In the genomic region with DNA sequence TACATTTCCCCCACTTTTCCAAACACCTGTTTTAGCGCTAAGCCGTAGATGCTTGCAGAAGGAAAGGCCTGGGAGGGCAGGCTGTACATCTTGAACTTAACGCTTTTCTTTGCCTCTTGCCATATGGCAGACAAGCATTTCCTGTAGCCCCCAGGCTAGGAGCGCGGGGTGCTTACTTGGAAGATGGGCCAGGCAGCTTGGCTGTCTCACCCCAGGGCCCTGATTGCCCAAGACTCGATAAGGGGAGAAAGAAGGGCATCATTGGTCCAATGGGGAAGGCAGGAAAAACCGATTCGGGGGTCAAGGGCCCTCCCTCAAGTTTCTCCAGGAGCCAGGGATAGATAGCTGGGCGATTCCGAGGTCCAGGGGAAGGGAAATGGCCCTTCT, we compare ENCODE assay signal across 9 cellular contexts. TPM values are rescaled to one million over a fixed set of nuclear protein-coding genes. Genes with fewer than 3 reads are reported as not detected.
DNase-seq lines count a peak whose midpoint lies in the region; FAIRE-seq and TF ChIP-seq lines count a peak whose summit lies in the region.
"Had no signal": no experiment of that assay in that cellular context is flagged by ENCODE, and none has a peak within 500 bp of the region (broad histone marks: within the 10 kb centered on the region; RNA-seq: fewer than 3 reads in every experiment).

No MANE protein-coding gene starts in this region.

- H3K27ac Mint-ChIP-seq in CD4-positive, alpha-beta memory T cell, result peak overlapping the region in 4 of 7 donors; percentile 19 to 83 (median 48)
- peak overlapping the region; percentile 99 for H3K27ac Mint-ChIP-seq in HFFc6
- peak overlapping the region; percentile 80 for H3K27ac Mint-ChIP-seq in astrocyte (ENCODE audit: unreplicated experiment)
- H3K27ac Mint-ChIP-seq in neural progenitor cell, result no peak overlapping the region

- no peak for FAIRE-seq in astrocyte (lab: Jason Lieb, UNC)

- POLR2A ChIA-PET in CD4-positive, alpha-beta memory T cell (lab: Charles Lee; ENCODE audit: partially characterized antibody), result interaction anchor here (0.6 to 2.6 kb wide), 7 partner anchors 11 to 1311 kb away, joined by 3 to 6 read pairs (median 3); a partner anchor contains a TSS

- H3K4me1 ChIP-seq in CD4-positive, alpha-beta memory T cell (ENCODE audit: insufficient read depth, low read length), result peaks cover 37% of the 10 kb centered on the region
- H3K4me1 ChIP-seq in astrocyte (ENCODE audit: insufficient read depth, low read length) (peaks cover 5% of the 10 kb centered on the region), neural progenitor cell (no peaks in the 10 kb centered on the region)

- peaks cover 14 to 41% (median 21%) of the 10 kb centered on the region in 4 donors for H3K4me1 Mint-ChIP-seq in CD4-positive, alpha-beta memory T cell
- peaks cover 62% of the 10 kb centered on the region for H3K4me1 Mint-ChIP-seq in HFFc6 (ENCODE audit: low read depth)
- H3K4me1 Mint-ChIP-seq in astrocyte (ENCODE audit: low read depth, unreplicated experiment), result no peaks in the 10 kb centered on the region
- peaks cover 2% of the 10 kb centered on the region for H3K4me1 Mint-ChIP-seq in neural progenitor cell

- peaks cover 59 to 65% of the 10 kb centered on the region in 2 donors for H3K27me3 Mint-ChIP-seq in CD4-positive, alpha-beta memory T cell
- H3K27me3 Mint-ChIP-seq in HFFc6 (ENCODE audit: insufficient read depth), result peaks cover 26% of the 10 kb centered on the region
- peaks cover 70% of the 10 kb centered on the region for H3K27me3 Mint-ChIP-seq in astrocyte (ENCODE audit: low read depth, unreplicated experiment)
- H3K27me3 Mint-ChIP-seq in neural progenitor cell (ENCODE audit: insufficient read depth, low read depth), result peaks cover 80% of the 10 kb centered on the region

- H3F3A ChIP-seq in neural progenitor cell (ENCODE audit: low read depth), result no peaks in the 10 kb centered on the region

- no peak overlapping the region for H3K4me3 ChIP-seq in CD4-positive, alpha-beta memory T cell (ENCODE audit: low read length in 2 of 2)
- H3K4me3 ChIP-seq in astrocyte (ENCODE audit: insufficient read depth, low read depth, low read length), result no peak overlapping the region
- no peak overlapping the region for H3K4me3 ChIP-seq in neural progenitor cell

- H3K4me3 Mint-ChIP-seq in CD4-positive, alpha-beta memory T cell, result peak overlapping the region in 7 of 8 donors; percentile 20 to 85 (median 73)
- H3K4me3 Mint-ChIP-seq in HFFc6 (peak overlapping the region; percentile 96), astrocyte (ENCODE audit: unreplicated experiment) (no peak overlapping the region), neural progenitor cell (peak overlapping the region; percentile 48)

- H3K9me3 ChIP-seq in CD4-positive, alpha-beta memory T cell (ENCODE audit: control insufficient read depth in 1 of 2, low read length in 2 of 2), result no peaks in the 10 kb centered on the region
- H3K9me3 ChIP-seq in astrocyte (ENCODE audit: insufficient read depth, low read depth, low read length) (peaks cover 16% of the 10 kb centered on the region), neural progenitor cell (ENCODE audit: low read depth) (no peaks in the 10 kb centered on the region)

- H3K36me3 ChIP-seq in CD4-positive, alpha-beta memory T cell (ENCODE audit: insufficient read depth, low read length), result no peaks in the 10 kb centered on the region
- H3K36me3 ChIP-seq in astrocyte (ENCODE audit: insufficient read depth, low read length), result no peaks in the 10 kb centered on the region
- no peaks in the 10 kb centered on the region for H3K36me3 ChIP-seq in neural progenitor cell

- DNase-seq in CD4-positive, alpha-beta memory T cell, result peak in 1 of 5 donors; percentile 17
- peak; percentile 75 for DNase-seq in HFFc6
- no peak for DNase-seq in astrocyte (ENCODE audit: low read depth)
- no peak for DNase-seq in neural progenitor cell (ENCODE audit: low spot score)
- no peak for DNase-seq in iPS-NIHi7 (ENCODE audit: extremely low spot score)
- no peak for DNase-seq in dermis blood vessel endothelial cell
- DNase-seq in amniotic stem cell (lab: John Stamatoyannopoulos, UW), result no peak
- no peak for DNase-seq in stimulated activated CD4-positive, alpha-beta T cell treated with anti-CD3 and anti-CD28 coated beads, Interleukin-2, amount 100 ng/mL, for 24 hours
- DNase-seq: hippocampal formation had no signal

- H3K27ac ChIP-seq in CD4-positive, alpha-beta memory T cell (ENCODE audit: low read depth, low read length), result no peak overlapping the region
- H3K27ac ChIP-seq in astrocyte (ENCODE audit: low read depth, low read length), result no peak overlapping the region
- no peak overlapping the region for H3K27ac ChIP-seq in neural progenitor cell

- intact Hi-C loops in CD4-positive, alpha-beta memory T cell (cut with micrococcal nuclease), result no loop called here

- no peak overlapping the region for H2AFZ ChIP-seq in astrocyte (ENCODE audit: low read depth, low read length)
- H2AFZ ChIP-seq in neural progenitor cell (replicated peaks), result no peak overlapping the region

- H3K36me3 Mint-ChIP-seq in CD4-positive, alpha-beta memory T cell, result peaks cover 0 to 2% of the 10 kb centered on the region in 2 donors
- H3K36me3 Mint-ChIP-seq in HFFc6 (ENCODE audit: low read depth), result peaks cover 59% of the 10 kb centered on the region
- no peaks in the 10 kb centered on the region for H3K36me3 Mint-ChIP-seq in astrocyte (ENCODE audit: low read depth, unreplicated experiment)
- H3K36me3 Mint-ChIP-seq in neural progenitor cell, result no peaks in the 10 kb centered on the region

- peaks cover 0 to 27% (median 6%) of the 10 kb centered on the region in 8 donors for H3K9me3 Mint-ChIP-seq in CD4-positive, alpha-beta memory T cell
- no peaks in the 10 kb centered on the region for H3K9me3 Mint-ChIP-seq in HFFc6
- H3K9me3 Mint-ChIP-seq in astrocyte (ENCODE audit: unreplicated experiment), result peaks cover 30% of the 10 kb centered on the region
- peaks cover 9% of the 10 kb centered on the region for H3K9me3 Mint-ChIP-seq in neural progenitor cell

- CTCF ChIA-PET in CD4-positive, alpha-beta memory T cell (lab: Charles Lee; ENCODE audit: partially characterized antibody), result interaction anchor here (0.7 to 3.2 kb wide), 4 partner anchors 11 to 1321 kb away, joined by 3 to 10 read pairs (median 3); no protein-coding TSS in a partner anchor

- H3K79me2 ChIP-seq in astrocyte (ENCODE audit: insufficient read depth, low read length) (no peaks in the 10 kb centered on the region), neural progenitor cell (ENCODE audit: low read depth) (no peaks in the 10 kb centered on the region)

- no peak overlapping the region for H3K4me2 ChIP-seq in astrocyte (ENCODE audit: low read length)
- H3K4me2 ChIP-seq in neural progenitor cell, result no peak overlapping the region

- H3K27me3 ChIP-seq in CD4-positive, alpha-beta memory T cell (ENCODE audit: insufficient read depth, low read length), result peaks cover 75% of the 10 kb centered on the region
- peaks cover 92% of the 10 kb centered on the region for H3K27me3 ChIP-seq in astrocyte (ENCODE audit: insufficient read depth, low read length)
- peaks cover 100% of the 10 kb centered on the region for H3K27me3 ChIP-seq in neural progenitor cell

- H4K20me1 ChIP-seq in astrocyte (ENCODE audit: insufficient read depth, low read length) (peaks cover 6% of the 10 kb centered on the region), neural progenitor cell (ENCODE audit: low read depth) (peaks cover 98% of the 10 kb centered on the region)

- H3K9ac ChIP-seq in astrocyte (ENCODE audit: low read length), result no peak overlapping the region
- H3K9ac ChIP-seq in neural progenitor cell, result no peak overlapping the region

- TF ChIP-seq CTCF in HFFc6 (IDR thresholded peaks at IDR 0.05) (no peak), astrocyte (IDR thresholded peaks at IDR 0.05; ENCODE audit: insufficient read depth, low read depth, low read length) (no peak), neural progenitor cell (IDR thresholded peaks at IDR 0.05) (no peak)

RNA-seq across cellular contexts. Expression of a gene that starts 1.7 kb away (rescaled TPM):
- total RNA-seq in CD4-positive, alpha-beta memory T cell, result not detected
- polyA plus RNA-seq in CD4-positive, alpha-beta memory T cell, result not detected
- 10 to 100 TPM; 38.9 to 43.5 (median 41.1) TPM for total RNA-seq in HFFc6 (2021; fragmentation: NEBNext Ultra II Directional; extraction: Animal tissue kit (Norgen Biotek cat#: 25700))
- total RNA-seq in astrocyte (not detected in 2 replicates), neural progenitor cell (ENCODE audit: low replicate concordance) (not detected in 2 replicates), dermis blood vessel endothelial cell (3.7 and 4.4 TPM in 2 replicates)

RNA-seq across cellular contexts. Expression of a gene that starts 7.0 kb away (rescaled TPM):
- total RNA-seq in CD4-positive, alpha-beta memory T cell, result not detected
- not detected for polyA plus RNA-seq in CD4-positive, alpha-beta memory T cell
- total RNA-seq in HFFc6 (2021; fragmentation: NEBNext Ultra II Directional; extraction: Animal tissue kit (Norgen Biotek cat#: 25700)), result 10 to 100 TPM; 25.2 to 37.0 (median 26.7) TPM
- total RNA-seq in astrocyte (not detected in 2 replicates), neural progenitor cell (ENCODE audit: low replicate concordance) (not detected in 2 replicates), dermis blood vessel endothelial cell (9.0 and 11.8 TPM in 2 replicates)

RNA-seq across cellular contexts. Expression of a gene that starts 12.7 kb away (rescaled TPM):
- not detected for total RNA-seq in CD4-positive, alpha-beta memory T cell
- polyA plus RNA-seq in CD4-positive, alpha-beta memory T cell, result not detected
- 10 to 100 TPM; 33.1 to 42.1 (median 39.1) TPM for total RNA-seq in HFFc6 (2021; fragmentation: NEBNext Ultra II Directional; extraction: Animal tissue kit (Norgen Biotek cat#: 25700))
- not detected in 2 replicates for total RNA-seq in astrocyte
- not detected in 2 replicates for total RNA-seq in neural progenitor cell (ENCODE audit: low replicate concordance)
- under 0.01 and 0.70 TPM in 2 replicates for total RNA-seq in dermis blood vessel endothelial cell

RNA-seq across cellular contexts. Expression of a gene that starts 15.9 kb away (rescaled TPM):
- total RNA-seq in CD4-positive, alpha-beta memory T cell, result not detected
- polyA plus RNA-seq in CD4-positive, alpha-beta memory T cell, result not detected
- total RNA-seq in HFFc6 (2021; fragmentation: NEBNext Ultra II Directional; extraction: Animal tissue kit (Norgen Biotek cat#: 25700)), result 1 to 10 TPM; 6.2 to 8.2 (median 6.8) TPM
- total RNA-seq in astrocyte (not detected in 2 replicates), neural progenitor cell (ENCODE audit: low replicate concordance) (not detected in 2 replicates), dermis blood vessel endothelial cell (1.4 and 2.9 TPM in 2 replicates)

RNA-seq across cellular contexts. Expression of a gene that starts 20.0 kb away (rescaled TPM):
- total RNA-seq in CD4-positive, alpha-beta memory T cell, result not detected
- polyA plus RNA-seq in CD4-positive, alpha-beta memory T cell, result under 1 TPM in 1 of 2 donors, not detected in 1; 0.07 TPM
- 1 to 10 TPM in 3 of 6 experiments, under 1 TPM in 3; 0.33 to 1.9 (median 1.1) TPM for total RNA-seq in HFFc6 (2021; fragmentation: NEBNext Ultra II Directional; extraction: Animal tissue kit (Norgen Biotek cat#: 25700))
- total RNA-seq in astrocyte, result not detected in 2 replicates
- not detected in 2 replicates for total RNA-seq in neural progenitor cell (ENCODE audit: low replicate concordance)
- total RNA-seq in dermis blood vessel endothelial cell, result 2.4 and 6.0 TPM in 2 replicates

Comparison
In these comparisons a context has a peak if more than half of its experiments do, and no peak if none do; other contexts are left out.
1. RNA of a gene that starts 12.7 kb away (total RNA-seq): 33.1 to 42.1 TPM in HFFc6; not detected in CD4-positive, alpha-beta memory T cell, not detected in astrocyte, not detected in neural progenitor cell and under 0.01 to 0.70 TPM in dermis blood vessel endothelial cell; every median in the first group is over 10 times any median in the second.